In the genomic region with DNA sequence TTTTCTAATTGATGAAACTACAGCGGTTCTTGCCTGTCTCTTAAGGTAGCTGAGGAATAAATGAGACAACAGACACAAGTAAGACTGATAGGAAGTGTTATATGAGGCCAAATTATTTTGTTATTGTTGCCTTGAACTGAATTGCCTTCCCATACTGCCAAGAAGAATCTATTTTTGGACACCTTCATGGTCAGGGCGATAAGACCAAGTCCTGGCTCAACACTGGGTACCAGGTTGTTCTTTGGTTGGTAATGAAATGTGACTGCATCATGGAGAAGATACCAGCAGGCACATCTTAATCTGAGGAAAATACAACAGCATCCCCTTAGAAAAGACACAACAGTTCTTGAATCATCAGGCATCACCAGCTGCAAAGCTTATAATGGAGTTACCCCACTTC, we compare ENCODE assay signal across 21 cellular contexts. TPM values are rescaled to one million over a fixed set of nuclear protein-coding genes. Genes with fewer than 3 reads are reported as not detected.
DNase-seq lines count a peak whose midpoint lies in the region; ATAC-seq, FAIRE-seq and TF ChIP-seq lines count a peak whose summit lies in the region.
"Had no signal": no experiment of that assay in that cellular context is flagged by ENCODE, and none has a peak within 500 bp of the region (broad histone marks: within the 10 kb centered on the region; RNA-seq: fewer than 3 reads in every experiment).

No MANE protein-coding gene starts in this region.

- TF ChIP-seq CTCF in GM23338 (conservative IDR thresholded peaks at IDR 0.05; ENCODE audit: low read depth in 2 of 2) (no peak), heart left ventricle (IDR thresholded peaks at IDR 0.05) (no peak), D721Med (IDR thresholded peaks at IDR 0.05; ENCODE audit: insufficient read depth, missing control alignments) (no peak)

- H3K4me2 ChIP-seq in GM23338: no peak overlapping the region

- peaks cover 1% of the 10 kb centered on the region for H3K27me3 Mint-ChIP-seq in GM23338 (ENCODE audit: insufficient read depth, low read depth, poor library complexity)

- H3K4me1 ChIP-seq in GM23338 (ENCODE audit: insufficient read depth) (no peaks in the 10 kb centered on the region), heart left ventricle (peaks cover 0 to 8% (median 0%) of the 10 kb centered on the region in 12 donors)

- TF ChIP-seq POLR2A in heart left ventricle (IDR thresholded peaks at IDR 0.05): no peak

- no peak overlapping the region for H3K27ac ChIP-seq in GM23338 (ENCODE audit: low read depth)
- peak overlapping the region in 1 of 12 donors; percentile 34 for H3K27ac ChIP-seq in heart left ventricle

- no peaks in the 10 kb centered on the region for H3K27me3 ChIP-seq in GM23338 (ENCODE audit: insufficient read depth)
- H3K27me3 ChIP-seq in heart left ventricle: no peaks in the 10 kb centered on the region

- no peaks in the 10 kb centered on the region for H3K4me1 Mint-ChIP-seq in GM23338
- H3K4me1 Mint-ChIP-seq: CD4-positive, alpha-beta memory T cell had no signal

- H3K4me3 Mint-ChIP-seq in GM23338: no peak overlapping the region
- H3K4me3 Mint-ChIP-seq: CD4-positive, alpha-beta memory T cell had no signal

- no peaks in the 10 kb centered on the region for H3K79me2 ChIP-seq in GM23338 (replicated peaks; ENCODE audit: insufficient read depth)

- H3K27ac Mint-ChIP-seq in GM23338: no peak overlapping the region
- H3K27ac Mint-ChIP-seq: CD4-positive, alpha-beta memory T cell had no signal

- H3K36me3 ChIP-seq in GM23338 (ENCODE audit: insufficient read depth) (no peaks in the 10 kb centered on the region), heart left ventricle (no peaks in the 10 kb centered on the region)

- H3F3A ChIP-seq in GM23338 (replicated peaks; ENCODE audit: low read depth): no peaks in the 10 kb centered on the region

- no peaks in the 10 kb centered on the region for H3K36me3 Mint-ChIP-seq in GM23338 (ENCODE audit: low read depth)
- H3K36me3 Mint-ChIP-seq: CD4-positive, alpha-beta memory T cell had no signal

- intact Hi-C loops in heart left ventricle (cut with DNase I): no loop called here
- intact Hi-C loops in left ventricle myocardium superior (cut with micrococcal nuclease): loop anchor here (10.0 kb wide), 1 partner anchor 125 kb away; no protein-coding TSS in a partner anchor

- 0 out of 2 replicates have a peak, but pooled peaks cover 3% of the 10 kb centered on the region for H3K9me2 ChIP-seq in GM23338 (ENCODE audit: insufficient read depth)

- no peaks in the 10 kb centered on the region for H3K9me3 Mint-ChIP-seq in GM23338
- H3K9me3 Mint-ChIP-seq: CD4-positive, alpha-beta memory T cell had no signal

- no peaks in the 10 kb centered on the region for H3K9me3 ChIP-seq in heart left ventricle

- peak overlapping the region; percentile 52; the same call in 1 of the 2 replicates for H2AFZ ChIP-seq in GM23338

- FAIRE-seq in D721Med (lab: Jason Lieb, UNC): no peak
- FAIRE-seq: G401.6, GM12892, GM19239, H54 had no signal

- DNase-seq in GM23338 (ENCODE audit: low spot score): no peak
- no peak for DNase-seq in heart left ventricle
- no peak for DNase-seq in left ventricle myocardium superior
- no peak for DNase-seq in D721Med (ENCODE audit: insufficient read length, low spot score)
- DNase-seq in glomerular visceral epithelial cell (ENCODE audit: extremely low spot score): no peak
- DNase-seq: C1 segment of cervical spinal cord; Calu3; CD4-positive, alpha-beta memory T cell; COR-L47; DMS153; DND-41; GOT3; HCEC 1CT had no signal

- no peak overlapping the region for H3K4me3 ChIP-seq in GM23338
- no peak overlapping the region for H3K4me3 ChIP-seq in heart left ventricle

- no peaks in the 10 kb centered on the region for H4K20me1 ChIP-seq in GM23338 (replicated peaks; ENCODE audit: insufficient read depth)

- WGBS in heart left ventricle, 4 donors: 20 to 47% (median 40%) methylated on average over 2 of the region's 2 CpGs

- ATAC-seq in GM23338 (no peak), heart left ventricle (peak; percentile 87 to 96 (median 91)), left ventricle myocardium superior (peak; percentile 97), GM21390 (IDR thresholded peaks at IDR 0.05; ENCODE audit: unreplicated experiment) (no peak)

TF ChIP-seq in GM23338, 12 proteins besides CTCF, POLR2A, EP300 and RAD21:
- TF ChIP-seq, protein P1, sequence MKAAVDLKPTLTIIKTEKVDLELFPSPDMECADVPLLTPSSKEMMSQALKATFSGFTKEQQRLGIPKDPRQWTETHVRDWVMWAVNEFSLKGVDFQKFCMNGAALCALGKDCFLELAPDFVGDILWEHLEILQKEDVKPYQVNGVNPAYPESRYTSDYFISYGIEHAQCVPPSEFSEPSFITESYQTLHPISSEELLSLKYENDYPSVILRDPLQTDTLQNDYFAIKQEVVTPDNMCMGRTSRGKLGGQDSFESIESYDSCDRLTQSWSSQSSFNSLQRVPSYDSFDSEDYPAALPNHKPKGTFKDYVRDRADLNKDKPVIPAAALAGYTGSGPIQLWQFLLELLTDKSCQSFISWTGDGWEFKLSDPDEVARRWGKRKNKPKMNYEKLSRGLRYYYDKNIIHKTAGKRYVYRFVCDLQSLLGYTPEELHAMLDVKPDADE (IDR thresholded peaks at IDR 0.05): no peak
- TF ChIP-seq STAT1 (IDR thresholded peaks at IDR 0.05; ENCODE audit: unreplicated experiment): no peak

RNA-seq across cellular contexts. Expression of gene MSGN1, which starts 23.7 kb away (rescaled TPM):
- total RNA-seq in GM23338 (2014; rRNA removed; shearing (Covaris generic)): not detected in 2 replicates
- polyA plus RNA-seq in GM23338 (2016; fragmentation: Nextera tagmentation; extraction: Ambion mirVana) (not detected in 2 replicates), heart left ventricle (not detected)
- total RNA-seq in heart left ventricle (not detected), left ventricle myocardium superior (not detected)
- total RNA-seq: A172; A673; Calu3; CD4-positive, alpha-beta memory T cell had no signal
- polyA plus RNA-seq: BJ; CD4-positive, alpha-beta memory T cell had no signal

RNA-seq across cellular contexts. Expression of gene KCNS3, which starts 38.5 kb away (rescaled TPM):
- 62.4 and 80.0 TPM in 2 replicates for total RNA-seq in GM23338 (2014; rRNA removed; shearing (Covaris generic))
- 20.6 and 23.2 TPM in 2 replicates for polyA plus RNA-seq in GM23338 (2016; fragmentation: Nextera tagmentation; extraction: Ambion mirVana)
- 1 to 10 TPM; 1.7 to 9.9 (median 2.7) TPM for total RNA-seq in heart left ventricle
- 1 to 10 TPM; 1.0 to 2.5 TPM for polyA plus RNA-seq in heart left ventricle
- 4.9 TPM for total RNA-seq in left ventricle myocardium superior
- total RNA-seq: CD4-positive, alpha-beta memory T cell had no signal
- polyA plus RNA-seq: CD4-positive, alpha-beta memory T cell had no signal

Comparison
In these comparisons a context has a peak if more than half of its experiments do, and no peak if none do; other contexts are left out.
1. ATAC-seq: peak in heart left ventricle (4 of 4) and left ventricle myocardium superior (single experiment); none in GM23338 (single experiment) and GM21390 (single experiment).